8 cellular contexts compared by ENCODE assay signal in genomic region chr1:149445451-149445850, GRCh38. TPM values are rescaled to one million over a fixed set of nuclear protein-coding genes. Genes with fewer than 3 reads are reported as not detected.
DNase-seq lines count a peak whose midpoint lies in the region; TF ChIP-seq lines count a peak whose summit lies in the region.
"Not testable (repeated sequence)": the region's sequence is repeated elsewhere in the genome, so short reads cannot be mapped to it uniquely, and the experiment has no call there.

No MANE protein-coding gene starts in this region.

- not testable (repeated sequence) for H3K23ac ChIP-seq in neuronal stem cell (ENCODE audit: low read depth, low read length, poor library complexity)

- H2BK15ac ChIP-seq in neuronal stem cell (ENCODE audit: low read length): not testable (repeated sequence)

- H2BK120ac ChIP-seq in neuronal stem cell (ENCODE audit: low read depth, low read length): not testable (repeated sequence)

- H2AFZ ChIP-seq in neuronal stem cell (ENCODE audit: low read length): not testable (repeated sequence)

- not testable (repeated sequence) for H3K4me1 ChIP-seq in A673 (ENCODE audit: insufficient read depth, low read length, poor library complexity, severe bottlenecking); adipocyte (ENCODE audit: control insufficient read depth, insufficient read depth, low read length); neuronal stem cell (ENCODE audit: control insufficient read depth in 2 of 2, insufficient read depth in 1 of 2, low read depth in 1 of 2, low read length in 2 of 2); spleen

- not testable (repeated sequence) for H3K79me1 ChIP-seq in neuronal stem cell (ENCODE audit: low read depth, low read length)

- H3K27ac ChIP-seq in A673 (ENCODE audit: low read depth, low read length, poor library complexity, severe bottlenecking) (peak overlapping the region; percentile 63), neuronal stem cell (replicated peaks; ENCODE audit: low read length) (peak overlapping the region; percentile 54), spleen (peak overlapping the region in 7 of 8 donors; percentile 41 to 76 (median 58))

- H3K9ac ChIP-seq in adipocyte (ENCODE audit: low read length); neuronal stem cell (ENCODE audit: low read depth, low read length, poor library complexity): not testable (repeated sequence)

- WGBS in neuronal stem cell (ENCODE audit: extremely low coverage in 2 of 2, insufficient read length in 2 of 2, insufficient replicate concordance in 1 of 2), 2 donors: no CpG with 5 or more reads among the region's 6 CpGs
- 0 to 18% (median 13%) methylated on average over 3 to 5 of the region's 6 CpGs for WGBS in spleen, 5 donors

- not testable (repeated sequence) for H3K27me3 ChIP-seq in A673 (replicated peaks; ENCODE audit: insufficient read depth, low read depth, low read length, poor library complexity); adipocyte (replicated peaks; ENCODE audit: control insufficient read depth, insufficient read depth, low read length); neuronal stem cell (ENCODE audit: control insufficient read depth in 3 of 3, insufficient read depth in 3 of 3, low read depth in 1 of 3, low read length in 3 of 3); spleen (replicated peaks in 1 of 7)

- H4K91ac ChIP-seq in neuronal stem cell (ENCODE audit: low read depth, low read length, poor library complexity): not testable (repeated sequence)

- CTCF ChIA-PET in A673 (lab: Charles Lee): not testable (repeated sequence)

- not testable (repeated sequence) for BruUV-seq in A673 (replicated peaks; lab: Mats Ljungman, UMichigan)

- POLR2A ChIA-PET in A673 (lab: Charles Lee; ENCODE audit: low non-redundant PET): not testable (repeated sequence)

- not testable (repeated sequence) for H3K14ac ChIP-seq in neuronal stem cell (ENCODE audit: low read length)

- not testable (repeated sequence) for H2BK5ac ChIP-seq in neuronal stem cell (ENCODE audit: low read length)

- H3K36me3 ChIP-seq in A673 (ENCODE audit: insufficient read depth, low read length, poor library complexity, severe bottlenecking); adipocyte (ENCODE audit: control insufficient read depth, insufficient read depth, low read length, severe bottlenecking); neuronal stem cell (replicated peaks in 1 of 2; ENCODE audit: control insufficient read depth in 2 of 2, insufficient read depth in 2 of 2, low read length in 2 of 2); spleen: not testable (repeated sequence)

- H3K9me3 ChIP-seq in A673 (ENCODE audit: low read depth, low read length, poor library complexity, severe bottlenecking); adipocyte (ENCODE audit: control insufficient read depth, low read length); neuronal stem cell (replicated peaks in 1 of 2; ENCODE audit: control insufficient read depth in 2 of 2, insufficient read depth in 1 of 2, low read depth in 1 of 2, low read length in 2 of 2); spleen: not testable (repeated sequence)

- H4K8ac ChIP-seq in neuronal stem cell (ENCODE audit: low read depth, low read length): not testable (repeated sequence)

- H2AK5ac ChIP-seq in neuronal stem cell (ENCODE audit: low read depth, low read length): not testable (repeated sequence)

- not testable (repeated sequence) for H3K4me2 ChIP-seq in neuronal stem cell (ENCODE audit: insufficient read depth, low read length, poor library complexity, severe bottlenecking)

- peak; percentile 51 for DNase-seq in A673 (ENCODE audit: low spot score)
- peak; percentile 31 for DNase-seq in GM04503 (ENCODE audit: low read depth)
- peak; percentile 2 for DNase-seq in NOMO-1 treated with dmso at 0.1 percent for 144 hours (lab: John Stamatoyannopoulos, UW; ENCODE audit: unreplicated experiment)
- peak; percentile 74 for DNase-seq in adipocyte (ENCODE audit: low read depth)
- peak; percentile 64 for DNase-seq in fibroblast of mammary gland (ENCODE audit: low read depth)
- DNase-seq in iris pigment epithelial cell (ENCODE audit: low read depth): peak; percentile 40
- DNase-seq in neuronal stem cell (ENCODE audit: low spot score): not testable (repeated sequence)
- peak; percentile 71 for DNase-seq in spleen

- not testable (repeated sequence) for H2BK12ac ChIP-seq in neuronal stem cell (ENCODE audit: low read length)

- not testable (repeated sequence) for TF ChIP-seq POLR2A in spleen (IDR thresholded peaks at IDR 0.05)

- TF ChIP-seq CTCF in A673 (conservative IDR thresholded peaks at IDR 0.05; ENCODE audit: low read depth, low read length); fibroblast of mammary gland (conservative IDR thresholded peaks at IDR 0.05; ENCODE audit: control insufficient read depth, insufficient read depth, low read depth, low read length); spleen (IDR thresholded peaks at IDR 0.05 in 8 of 11, conservative IDR thresholded peaks at IDR 0.05 in 3 of 11): not testable (repeated sequence)

- not testable (repeated sequence) for H3K4ac ChIP-seq in neuronal stem cell (ENCODE audit: low read length)

- intact Hi-C loops in A673 (cut with micrococcal nuclease; ENCODE audit: unreplicated experiment); spleen (cut with DNase I; ENCODE audit: low total_unique reads): not testable (repeated sequence)

- not testable (repeated sequence) for H3K4me3 ChIP-seq in A673 (ENCODE audit: low read depth, low read length, poor library complexity, severe bottlenecking); adipocyte (ENCODE audit: low read length); fibroblast of mammary gland (ENCODE audit: control insufficient read depth, low read depth, low read length); neuronal stem cell (ENCODE audit: low read length in 2 of 2)
- H3K4me3 ChIP-seq in spleen: peak overlapping the region in 1 of 8 donors; percentile 28

- not testable (repeated sequence) for H3K18ac ChIP-seq in neuronal stem cell (ENCODE audit: low read length)

RNA-seq across cellular contexts. Expression of gene NBPF19, which starts 29.4 kb away (rescaled TPM):
- total RNA-seq in A673 (2021): 13.4 and 14.1 TPM in 2 replicates
- polyA plus RNA-seq in neuronal stem cell (2013, experiment 1 of 2): 3.3 TPM
- 3.3 TPM for polyA plus RNA-seq in neuronal stem cell (2013, experiment 2 of 2)
- 10 to 100 TPM; 19.0 to 60.7 (median 39.4) TPM for total RNA-seq in spleen
- 1 to 10 TPM; 2.5 to 4.7 (median 3.0) TPM for polyA plus RNA-seq in spleen
